17 cellular contexts compared by ENCODE assay signal in the genomic region with DNA sequence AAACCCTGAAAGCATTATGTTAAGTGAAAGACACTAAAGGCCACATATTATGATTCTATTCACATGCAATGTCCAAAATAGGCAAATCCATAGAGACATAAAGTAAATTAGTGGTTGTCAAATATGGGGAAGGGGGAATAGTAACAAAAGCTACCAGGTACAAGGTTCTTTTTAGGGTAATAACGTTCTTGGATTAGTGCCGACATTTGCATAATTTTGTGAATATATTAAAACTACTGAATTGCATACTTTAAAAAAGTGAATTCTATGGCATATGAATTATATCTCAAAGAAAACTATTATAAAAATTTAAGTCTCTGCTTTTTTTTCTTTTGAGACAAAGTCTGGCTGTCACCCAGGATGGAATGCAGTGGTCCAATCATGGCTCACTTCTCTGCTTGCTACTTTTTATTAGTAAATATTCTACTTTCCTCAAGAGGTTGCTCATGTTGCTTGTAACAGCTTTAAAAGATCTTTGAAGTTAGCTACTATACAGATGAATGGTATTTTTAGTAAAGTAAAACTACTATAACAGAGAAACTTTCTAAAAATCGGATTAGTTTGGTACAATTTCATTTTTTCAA. TPM values are rescaled to one million over a fixed set of nuclear protein-coding genes. Genes with fewer than 3 reads are reported as not detected.
DNase-seq lines count a peak whose midpoint lies in the region; ATAC-seq, FAIRE-seq and TF ChIP-seq lines count a peak whose summit lies in the region.
"Had no signal": no experiment of that assay in that cellular context is flagged by ENCODE, and none has a peak within 500 bp of the region (broad histone marks: within the 10 kb centered on the region; RNA-seq: fewer than 3 reads in every experiment).

No MANE protein-coding gene starts in this region.

- TF ChIP-seq RAD21 in IMR-90 (IDR thresholded peaks at IDR 0.05; ENCODE audit: low read length): no peak

- no peak overlapping the region for H3K4me3 ChIP-seq in IMR-90 (ENCODE audit: insufficient read depth, low read depth, low read length)
- peak overlapping the region in 1 of 2 donors; percentile 82 for H3K4me3 ChIP-seq in kidney (ENCODE audit: low read length in 2 of 2)
- H3K4me3 ChIP-seq in thoracic aorta: peak overlapping the region; percentile 96

- no peak overlapping the region for H2BK20ac ChIP-seq in IMR-90 (ENCODE audit: low read depth, low read length)

- no peak overlapping the region for H2AK5ac ChIP-seq in IMR-90 (ENCODE audit: low read depth, low read length)

- intact Hi-C loops in IMR-90 (cut with micrococcal nuclease) (loop anchor here (5.0 kb wide), 1 partner anchor 80 kb away; no protein-coding TSS in a partner anchor), kidney (cut with DNase I) (no loop called here)

- POLR2A ChIA-PET in IMR-90 (lab: Charles Lee; ENCODE audit: unreplicated experiment): no interaction called here

- no peak for TF ChIP-seq POLR2A in IMR-90 (IDR thresholded peaks at IDR 0.05; ENCODE audit: low read depth, low read length)

- CTCF ChIA-PET in IMR-90 (lab: Yijun Ruan, JAX): interaction anchor here (1.5 kb wide), 1 partner anchor 9 kb away, joined by 5 read pairs; no protein-coding TSS in a partner anchor

- H2BK5ac ChIP-seq in IMR-90 (ENCODE audit: low read depth, low read length, poor library complexity, severe bottlenecking): no peak overlapping the region

- in situ Hi-C loops in IMR-90 (cut with MboI; ENCODE audit: low sequenced_read_pairs): no loop called here

- no TSS peak for BruUV-seq in IMR-90 (replicated peaks; lab: Mats Ljungman, UMichigan)

- no CpG with 5 or more reads among the region's 3 CpGs for WGBS in IMR-90 (ENCODE audit: extremely low coverage in 2 of 2, insufficient read length in 1 of 2), 2 experiments

- H3K36me3 ChIP-seq in IMR-90 (ENCODE audit: control insufficient read depth, insufficient read depth, low read length) (no peaks in the 10 kb centered on the region), kidney (ENCODE audit: control insufficient read depth in 1 of 2, insufficient read depth in 2 of 2, low read length in 2 of 2) (no peaks in the 10 kb centered on the region), thoracic aorta (no peaks in the 10 kb centered on the region)
- H3K36me3 ChIP-seq: Peyer's patch, upper lobe of left lung had no signal

- H3K4me1 ChIP-seq in IMR-90 (ENCODE audit: control insufficient read depth, insufficient read depth, low read length) (peaks cover 2% of the 10 kb centered on the region), kidney (ENCODE audit: control insufficient read depth in 1 of 2, insufficient read depth in 1 of 2, low read depth in 1 of 2, low read length in 2 of 2) (peaks cover 2 to 11% of the 10 kb centered on the region in 2 donors), thoracic aorta (ENCODE audit: control insufficient read depth in 1 of 2, low read depth in 2 of 2) (peaks cover 33 to 66% of the 10 kb centered on the region in 2 donors)

- H3K79me1 ChIP-seq in IMR-90 (ENCODE audit: low read depth in 1 of 2, low read length in 2 of 2): peaks cover 6 to 22% of the 10 kb centered on the region in 2 experiments; a peak in 3 of 4 replicates

- H3K4ac ChIP-seq in IMR-90 (ENCODE audit: low read depth, low read length): no peak overlapping the region

- H3K18ac ChIP-seq in IMR-90 (ENCODE audit: low read depth, low read length): no peak overlapping the region

- H4K20me1 ChIP-seq in IMR-90 (ENCODE audit: insufficient read depth, low read length): no peaks in the 10 kb centered on the region; the same call in 1 of the 2 replicates

- H4K5ac ChIP-seq in IMR-90 (ENCODE audit: low read depth, low read length): no peak overlapping the region

- no peak overlapping the region for H2BK15ac ChIP-seq in IMR-90 (ENCODE audit: low read depth, low read length)

- no peak for TF ChIP-seq CTCF in IMR-90 (conservative IDR thresholded peaks at IDR 0.05; ENCODE audit: low read depth, low read length)
- no peak for TF ChIP-seq CTCF in kidney (IDR thresholded peaks at IDR 0.05; ENCODE audit: borderline replicate concordance, extremely low read depth, insufficient read depth)
- no peak for TF ChIP-seq CTCF in thoracic aorta (IDR thresholded peaks at IDR 0.05)

- H2AFZ ChIP-seq in IMR-90 (replicated peaks; ENCODE audit: low read length, poor library complexity): no peak overlapping the region

- H3K27ac ChIP-seq in IMR-90 (ENCODE audit: insufficient read depth, low read length) (no peak overlapping the region), kidney (ENCODE audit: low read depth in 2 of 2, low read length in 2 of 2) (no peak overlapping the region), thoracic aorta (no peak overlapping the region)
- H3K27ac ChIP-seq: C4-2B had no signal

- no peak overlapping the region for H2AK9ac ChIP-seq in IMR-90 (replicated peaks; ENCODE audit: low read depth, low read length, poor library complexity)

- ATAC-seq in IMR-90 (ENCODE audit: low read depth) (no peak), thoracic aorta (ENCODE audit: insufficient number of reproducible peaks, low FRiP score, low read depth) (no peak), HG03097 (IDR thresholded peaks at IDR 0.05; ENCODE audit: low FRiP score, unreplicated experiment) (no peak)
- ATAC-seq: effector memory CD8-positive, alpha-beta T cell had no signal

- no peak overlapping the region for H4K8ac ChIP-seq in IMR-90 (ENCODE audit: low read depth in 2 of 2, low read length in 2 of 2)

- FAIRE-seq in colon (lab: Jason Lieb, UNC): peak; percentile 28
- peak; percentile 72 for FAIRE-seq in kidney (lab: Jason Lieb, UNC)
- FAIRE-seq: bronchial epithelial cell had no signal

- no peak overlapping the region for H3K9ac ChIP-seq in IMR-90 (ENCODE audit: low read depth, low read length)
- no peak overlapping the region for H3K9ac ChIP-seq in kidney (ENCODE audit: low read length in 2 of 2)

- dilution Hi-C loops in IMR-90 (cut with HindIII; ENCODE audit: low sequenced_read_pairs, unreplicated experiment): no loop called here

- no peak overlapping the region for H3K4me2 ChIP-seq in IMR-90 (ENCODE audit: low read depth, low read length)

- no peak overlapping the region for H3K14ac ChIP-seq in IMR-90 (replicated peaks; ENCODE audit: low read depth, low read length)

- H3K9me3 ChIP-seq in IMR-90 (ENCODE audit: control insufficient read depth, insufficient read depth, low read length): no peaks in the 10 kb centered on the region
- H3K9me3 ChIP-seq in kidney (ENCODE audit: control insufficient read depth in 1 of 2, low read length in 2 of 2): no peaks in the 10 kb centered on the region
- H3K9me3 ChIP-seq in thoracic aorta: no peaks in the 10 kb centered on the region
- H3K9me3 ChIP-seq: Peyer's patch, upper lobe of left lung had no signal

- no peak overlapping the region for H2BK120ac ChIP-seq in IMR-90 (ENCODE audit: low read depth, low read length)

- H4K91ac ChIP-seq in IMR-90 (ENCODE audit: insufficient read depth, low read depth, low read length): no peak overlapping the region

- DNase-seq in IMR-90 (no peak), kidney (no peak), thoracic aorta (ENCODE audit: low spot score) (no peak), NCI-H1417 treated with DMSO at 0.1 percent for 48 hours (lab: John Stamatoyannopoulos, UW) (no peak), cortex of kidney (lab: John Stamatoyannopoulos, UW) (no peak), inferior parietal cortex (ENCODE audit: extremely low spot score) (no peak)
- DNase-seq: activated CD4-positive, alpha-beta T cell treated with anti-CD3 and anti-CD28 coated beads, Interleukin-2, amount 50 U/mL, for 4 hours; activated T-cell treated with anti-CD3 and anti-CD28 coated beads, Interleukin-2, amount 50 U/mL, for 1 hour; effector memory CD8-positive, alpha-beta T cell; NCI-H82; Peyer's patch; SW 1271; upper lobe of left lung had no signal

- no peak overlapping the region for H3K23ac ChIP-seq in IMR-90 (ENCODE audit: low read depth, low read length)

- H3K9me1 ChIP-seq in IMR-90 (ENCODE audit: insufficient read depth, low read length): no peaks in the 10 kb centered on the region

- H3K56ac ChIP-seq in IMR-90 (ENCODE audit: extremely low read depth, insufficient read depth, low read length): no peak overlapping the region

- H3K27me3 ChIP-seq in IMR-90 (ENCODE audit: control insufficient read depth, insufficient read depth, low read length) (no peaks in the 10 kb centered on the region), thoracic aorta (replicated peaks; ENCODE audit: insufficient read depth) (no peaks in the 10 kb centered on the region)
- H3K27me3 ChIP-seq: Peyer's patch, upper lobe of left lung had no signal

TF ChIP-seq in IMR-90, 13 proteins besides CTCF, POLR2A, EP300 and RAD21:
- TF ChIP-seq MAFK (IDR thresholded peaks at IDR 0.05; ENCODE audit: low read depth, low read length) (peak; percentile 79), NFE2L2 (IDR thresholded peaks at IDR 0.05; ENCODE audit: low read depth, low read length) (no peak)

RNA-seq across cellular contexts. Expression of a gene that starts 2.5 kb away (rescaled TPM):
- total RNA-seq in IMR-90 (2012; rRNA removed) (11.1 and 12.7 TPM in 2 replicates), kidney (93.5 TPM), thoracic aorta (10 to 100 TPM; 35.3 to 62.2 TPM)
- polyA plus RNA-seq in IMR-90 (2012; rRNA removed) (8.4 and 11.9 TPM in 2 replicates), kidney (ENCODE audit: insufficient read depth, low read depth, low replicate concordance) (9.8 TPM)
- 4.1 and 7.3 TPM in 2 replicates for polyA plus RNA-seq in IMR-90 (2012; cell fraction: cytosol; rRNA removed)
- polyA plus RNA-seq in IMR-90 (2012; cell fraction: nucleus; rRNA removed; ENCODE audit: low replicate concordance): 3.4 and 12.1 TPM in 2 replicates
